ENCODE assay signal across 19 cellular contexts in genomic region chr7:43815373-43815772, GRCh38.
"Had no signal": no experiment of that assay in that cellular context is flagged by ENCODE, and none has a peak within 500 bp of the region (broad histone marks: within the 10 kb centered on the region; RNA-seq: fewer than 3 reads in every experiment).

No MANE protein-coding gene starts in this region.

- H3K4me3 ChIP-seq: adrenal gland, ascending aorta, colonic mucosa, dorsolateral prefrontal cortex, esophagus squamous epithelium, gastrocnemius medialis had no signal

- H3K27ac Mint-ChIP-seq: activated naive CD8-positive, alpha-beta T cell; effector memory CD8-positive, alpha-beta T cell; stimulated activated naive B cell treated with anti-CD40 and anti-IgM and Interleukin-4, amounts not matched to agents 10 μg/mL and 1 μg/mL and 100 μg/mL, for 72 hours; type B pancreatic cell had no signal

- H3K9me3 ChIP-seq: adrenal gland, ascending aorta, colonic mucosa, esophagus squamous epithelium, gastrocnemius medialis had no signal

- H3K27ac ChIP-seq: adrenal gland, ascending aorta, brain microvascular endothelial cell, colonic mucosa, dorsolateral prefrontal cortex, esophagus squamous epithelium, gastrocnemius medialis had no signal

- H3K4me1 Mint-ChIP-seq: stimulated activated naive B cell treated with anti-CD40 and anti-IgM and Interleukin-4, amounts not matched to agents 10 μg/mL and 1 μg/mL and 100 μg/mL, for 72 hours had no signal

- H3K27me3 ChIP-seq: adrenal gland, ascending aorta, colonic mucosa had no signal

- H3K4me1 ChIP-seq: adrenal gland, ascending aorta, colonic mucosa, esophagus squamous epithelium, gastrocnemius medialis had no signal

- H3K9me3 Mint-ChIP-seq: effector memory CD8-positive, alpha-beta T cell; stimulated activated naive B cell treated with anti-CD40 and anti-IgM and Interleukin-4, amounts not matched to agents 10 μg/mL and 1 μg/mL and 100 μg/mL, for 72 hours; type B pancreatic cell had no signal

- DNase-seq: activated CD4-positive, alpha-beta T cell treated with anti-CD3 and anti-CD28 coated beads, Interleukin-2, amount 50 U/mL, for 1 hour; activated CD4-positive, CD25-positive, alpha-beta regulatory T cell treated with anti-CD3 and anti-CD28 coated beads, Interleukin-2, amount 50 U/mL, for 72 hours; activated naive CD4-positive, alpha-beta T cell; activated T-cell treated with anti-CD3 and anti-CD28 coated beads, Interleukin-2, amount 50 U/mL, for 1 hour; adrenal gland; brain microvascular endothelial cell; central memory CD4-positive, alpha-beta T cell; colonic mucosa; dorsolateral prefrontal cortex; effector memory CD8-positive, alpha-beta T cell; esophagus squamous epithelium; gastrocnemius medialis; hippocampal formation; stimulated activated CD4-positive, alpha-beta T cell treated with anti-CD3 and anti-CD28 coated beads, Interleukin-2, amount 100 ng/mL, for 48 hours; stimulated activated CD8-positive, alpha-beta memory T cell treated with anti-CD3 and anti-CD28 coated beads, Interleukin-4, amount 100 ng/mL, for 48 hours; stimulated activated naive B cell treated with anti-CD40 and anti-IgM and Interleukin-4, amounts not matched to agents 10 μg/mL and 1 μg/mL and 100 μg/mL, for 72 hours had no signal

- H3K36me3 ChIP-seq: adrenal gland, ascending aorta, brain microvascular endothelial cell, colonic mucosa, esophagus squamous epithelium, gastrocnemius medialis had no signal

- H3K36me3 Mint-ChIP-seq: activated naive CD8-positive, alpha-beta T cell; stimulated activated naive B cell treated with anti-CD40 and anti-IgM and Interleukin-4, amounts not matched to agents 10 μg/mL and 1 μg/mL and 100 μg/mL, for 72 hours; type B pancreatic cell had no signal

- ATAC-seq: effector memory CD8-positive, alpha-beta T cell; gastrocnemius medialis; stimulated activated naive B cell treated with anti-CD40 and anti-IgM and Interleukin-4, amounts not matched to agents 10 μg/mL and 1 μg/mL and 100 μg/mL, for 72 hours had no signal

- H3K4me3 Mint-ChIP-seq: activated naive CD8-positive, alpha-beta T cell; effector memory CD8-positive, alpha-beta T cell; stimulated activated naive B cell treated with anti-CD40 and anti-IgM and Interleukin-4, amounts not matched to agents 10 μg/mL and 1 μg/mL and 100 μg/mL, for 72 hours; type B pancreatic cell had no signal
